Comparison of ENCODE assay signal across 13 cellular contexts in genomic region chr17:64259922-64260321, GRCh38. TPM values are rescaled to one million over a fixed set of nuclear protein-coding genes. Genes with fewer than 3 reads are reported as not detected.
A peak's percentile ranks its signal among the peaks of the same experiment; 100 is the strongest.
DNase-seq lines count a peak whose midpoint lies in the region; ATAC-seq and TF ChIP-seq lines count a peak whose summit lies in the region.
"Had no signal": no experiment of that assay in that cellular context is flagged by ENCODE, and none has a peak within 500 bp of the region (broad histone marks: within the 10 kb centered on the region; RNA-seq: fewer than 3 reads in every experiment).

No MANE protein-coding gene starts in this region.

- H3K36me3 Mint-ChIP-seq in HFFc6 (ENCODE audit: low read depth), result no peaks in the 10 kb centered on the region
- no peaks in the 10 kb centered on the region for H3K36me3 Mint-ChIP-seq in stimulated activated memory B cell treated with anti-CD40 and anti-IgM and Interleukin-4, amounts not matched to agents 10 μg/mL and 1 μg/mL and 100 μg/mL, for 72 hours

- H3K4me1 ChIP-seq in ascending aorta (peaks cover 0 to 36% of the 10 kb centered on the region in 2 donors), right atrium auricular region (peaks cover 0 to 53% of the 10 kb centered on the region in 2 donors)

- peaks cover 50% of the 10 kb centered on the region for H3K4me1 Mint-ChIP-seq in HFFc6 (ENCODE audit: low read depth)
- peaks cover 39% of the 10 kb centered on the region for H3K4me1 Mint-ChIP-seq in stimulated activated memory B cell treated with anti-CD40 and anti-IgM and Interleukin-4, amounts not matched to agents 10 μg/mL and 1 μg/mL and 100 μg/mL, for 72 hours

- H3K27ac ChIP-seq in ascending aorta, result no peak overlapping the region
- no peak overlapping the region for H3K27ac ChIP-seq in right atrium auricular region
- H3K27ac ChIP-seq: SJCRH30, upper lobe of right lung had no signal

- H3K9me3 Mint-ChIP-seq in HFFc6, result no peaks in the 10 kb centered on the region
- H3K9me3 Mint-ChIP-seq in stimulated activated memory B cell treated with anti-CD40 and anti-IgM and Interleukin-4, amounts not matched to agents 10 μg/mL and 1 μg/mL and 100 μg/mL, for 72 hours, result no peaks in the 10 kb centered on the region
- H3K9me3 Mint-ChIP-seq: activated T-cell treated with anti-CD3 and anti-CD28 coated beads, Interleukin-2, amount 50 U/mL, for 24 hours had no signal

- no peaks in the 10 kb centered on the region for H3K9me3 ChIP-seq in ascending aorta
- no peaks in the 10 kb centered on the region for H3K9me3 ChIP-seq in right atrium auricular region
- H3K9me3 ChIP-seq: SJCRH30, upper lobe of right lung had no signal

- in situ Hi-C loops in astrocyte of the spinal cord (cut with HindIII; ENCODE audit: low sequenced_read_pairs), result no loop called here

- H3K27me3 ChIP-seq in ascending aorta (no peaks in the 10 kb centered on the region), right atrium auricular region (no peaks in the 10 kb centered on the region)
- H3K27me3 ChIP-seq: SJCRH30, upper lobe of right lung had no signal

- no peak for ATAC-seq in stimulated activated memory B cell treated with anti-CD40 and anti-IgM and Interleukin-4, amounts not matched to agents 10 μg/mL and 1 μg/mL and 100 μg/mL, for 72 hours
- ATAC-seq: activated CD4-positive, CD25-positive, alpha-beta regulatory T cell treated with anti-CD3 and anti-CD28 coated beads, Interleukin-2, amount 50 U/mL, for 24 hours; upper lobe of right lung had no signal

- H3K4me3 Mint-ChIP-seq in HFFc6, result peak overlapping the region; percentile 5; the same call in 1 of the 2 replicates
- no peak overlapping the region for H3K4me3 Mint-ChIP-seq in stimulated activated memory B cell treated with anti-CD40 and anti-IgM and Interleukin-4, amounts not matched to agents 10 μg/mL and 1 μg/mL and 100 μg/mL, for 72 hours

- peak; percentile 42 for DNase-seq in A172 (ENCODE audit: low spot score)
- peak; percentile 83 for DNase-seq in HFFc6
- peak; percentile 23 for DNase-seq in astrocyte of the spinal cord (ENCODE audit: low read depth, low spot score)
- DNase-seq in kidney tubule cell (ENCODE audit: low spot score), result peak; percentile 33
- no peak for DNase-seq in ascending aorta (ENCODE audit: low spot score in 2 of 2)
- no peak for DNase-seq in amniotic stem cell (lab: John Stamatoyannopoulos, UW)
- DNase-seq in right atrium auricular region (ENCODE audit: low spot score), result no peak
- DNase-seq: activated T-cell treated with anti-CD3 and anti-CD28 coated beads, Interleukin-2, amount 50 U/mL, for 24 hours; NCI-H524; SJCRH30; upper lobe of right lung had no signal

- H3K4me3 ChIP-seq in astrocyte of the spinal cord (ENCODE audit: low read depth, low read length), result no peak overlapping the region
- H3K4me3 ChIP-seq in ascending aorta, result no peak overlapping the region
- no peak overlapping the region for H3K4me3 ChIP-seq in right atrium auricular region
- H3K4me3 ChIP-seq: SJCRH30, upper lobe of right lung had no signal

- intact Hi-C loops in ascending aorta (cut with DNase I), result loop anchor here (2.0 to 5.0 kb wide), 2 partner anchors 39 to 128 kb away; partner anchors contain the start of gene ERN1

- TF ChIP-seq CTCF in HFFc6 (IDR thresholded peaks at IDR 0.05), result no peak
- no peak for TF ChIP-seq CTCF in astrocyte of the spinal cord (IDR thresholded peaks at IDR 0.05; ENCODE audit: low read depth, low read length)
- TF ChIP-seq CTCF in ascending aorta (IDR thresholded peaks at IDR 0.05), result no peak
- no peak for TF ChIP-seq CTCF in right atrium auricular region (IDR thresholded peaks at IDR 0.05)

- peaks cover 4% of the 10 kb centered on the region; the same call in 1 of the 2 replicates for H3K27me3 Mint-ChIP-seq in HFFc6 (ENCODE audit: insufficient read depth)
- H3K27me3 Mint-ChIP-seq in stimulated activated memory B cell treated with anti-CD40 and anti-IgM and Interleukin-4, amounts not matched to agents 10 μg/mL and 1 μg/mL and 100 μg/mL, for 72 hours, result no peaks in the 10 kb centered on the region
- H3K27me3 Mint-ChIP-seq: activated T-cell treated with anti-CD3 and anti-CD28 coated beads, Interleukin-2, amount 50 U/mL, for 24 hours had no signal

- H3K27ac Mint-ChIP-seq in HFFc6, result peak overlapping the region; percentile 47; the same call in 1 of the 2 replicates
- H3K27ac Mint-ChIP-seq in stimulated activated memory B cell treated with anti-CD40 and anti-IgM and Interleukin-4, amounts not matched to agents 10 μg/mL and 1 μg/mL and 100 μg/mL, for 72 hours, result no peak overlapping the region
- H3K27ac Mint-ChIP-seq: activated T-cell treated with anti-CD3 and anti-CD28 coated beads, Interleukin-2, amount 50 U/mL, for 24 hours had no signal

- H3K36me3 ChIP-seq in ascending aorta, result no peaks in the 10 kb centered on the region
- no peaks in the 10 kb centered on the region for H3K36me3 ChIP-seq in right atrium auricular region
- H3K36me3 ChIP-seq: SJCRH30, upper lobe of right lung had no signal

RNA-seq across cellular contexts. Expression of gene TEX2, which starts 3.1 kb away (rescaled TPM):
- total RNA-seq in A172 (2014; rRNA removed; shearing (Covaris generic)), result 31.6 and 31.9 TPM in 2 replicates
- total RNA-seq in HFFc6 (2021; fragmentation: NEBNext Ultra II Directional; extraction: Animal tissue kit (Norgen Biotek cat#: 25700)), result 10 to 100 TPM; 41.2 to 58.7 (median 44.4) TPM
- total RNA-seq in ascending aorta, result 94.6 TPM
- 10 to 100 TPM; 42.6 to 44.4 TPM for total RNA-seq in right atrium auricular region

Comparison
In these comparisons a context has a peak if more than half of its experiments do, and no peak if none do; other contexts are left out.
1. DNase-seq: peak in A172 (single experiment), HFFc6 (single experiment), astrocyte of the spinal cord (single experiment) and kidney tubule cell (single experiment); none in ascending aorta (0 of 2), amniotic stem cell (single experiment) and right atrium auricular region (single experiment).